Comparison of ENCODE assay signal across 8 cellular contexts in genomic region chr10:110007701-110008517, GRCh38. TPM values are rescaled to one million over a fixed set of nuclear protein-coding genes. Genes with fewer than 3 reads are reported as not detected.
A peak's percentile ranks its signal among the peaks of the same experiment; 100 is the strongest.
DNase-seq lines count a peak whose midpoint lies in the region; ATAC-seq and TF ChIP-seq lines count a peak whose summit lies in the region.

TSS of gene ADD3 (plus strand) at chr10:110007984. CDS start at chr10:110100654, 92,670 bp downstream.

- no peaks in the 10 kb centered on the region for H3K36me3 Mint-ChIP-seq in neural crest cell (ENCODE audit: low read depth)

- no peak for TF ChIP-seq EP300 in stomach (IDR thresholded peaks at IDR 0.05)

- no peaks in the 10 kb centered on the region for H3K9me3 Mint-ChIP-seq in neural crest cell

- peak; percentile 57 for ATAC-seq in GM21786 (IDR thresholded peaks at IDR 0.05; ENCODE audit: unreplicated experiment)

- peak within 1 kb of the TSS; percentile 70 for H3K27ac Mint-ChIP-seq in neural crest cell (ENCODE audit: unreplicated experiment)

- H3K27me3 ChIP-seq in stomach, result no peaks in the 10 kb centered on the region

- H3K4me1 Mint-ChIP-seq in neural crest cell, result peaks cover 49% of the 10 kb centered on the region

- peaks cover 49 to 83% (median 68%) of the 10 kb centered on the region in 4 donors for H3K4me1 ChIP-seq in stomach

- H3K36me3 ChIP-seq in KOPT-K1 (ENCODE audit: insufficient read depth, low read length), result no peaks in the 10 kb centered on the region
- no peaks in the 10 kb centered on the region for H3K36me3 ChIP-seq in stomach

- no peak for TF ChIP-seq CTCF in neural crest cell (conservative IDR thresholded peaks at IDR 0.05)
- no peak for TF ChIP-seq CTCF in stomach (IDR thresholded peaks at IDR 0.05)

- H3K4me3 ChIP-seq in stomach, result peak within 1 kb of the TSS; percentile 85 to 97 (median 94)

- intact Hi-C loops in stomach (cut with DNase I; ENCODE audit: low total_unique reads), result no loop called here

- peak in 1 of 4 donors; percentile 44 for TF ChIP-seq POLR2A in stomach (IDR thresholded peaks at IDR 0.05)

- no peaks in the 10 kb centered on the region for H3K27me3 Mint-ChIP-seq in neural crest cell (ENCODE audit: low read depth)

- 0 to 1% (median 1%) methylated on average over 33 to 83 of the region's 83 CpGs for WGBS in stomach, 5 donors

- H3K27ac ChIP-seq in KOPT-K1 (ENCODE audit: low read depth, low read length, poor library complexity, severe bottlenecking), result peak within 1 kb of the TSS; percentile 91
- peak within 1 kb of the TSS; percentile 91 to 98 (median 95) for H3K27ac ChIP-seq in stomach

- H3K4me3 Mint-ChIP-seq in neural crest cell, result no peak within 1 kb of the TSS

- DNase-seq in Daoy (ENCODE audit: low read depth) (peak; percentile 93), SHP77 (lab: John Stamatoyannopoulos, UW) (peak; percentile 77 to 84), activated gamma-delta T cell (lab: John Stamatoyannopoulos, UW) (peak; percentile 92), fibroblast of the conjunctiva (ENCODE audit: low read depth) (peak; percentile 95), neural crest cell (ENCODE audit: low read depth, low spot score) (peak; percentile 97), stomach (peak; percentile 93)

- H3K9me3 ChIP-seq in KOPT-K1 (ENCODE audit: insufficient read depth, low read length, poor library complexity, severe bottlenecking), result no peaks in the 10 kb centered on the region
- H3K9me3 ChIP-seq in stomach, result no peaks in the 10 kb centered on the region

RNA-seq across cellular contexts. Expression of gene ADD3, which starts in this region (rescaled TPM):
- total RNA-seq in Daoy (2014; rRNA removed; shearing (Covaris generic)), result 24.1 and 26.5 TPM in 2 replicates
- 50.2 and 56.6 TPM in 2 replicates for total RNA-seq in neural crest cell
- 100 to 1,000 TPM in 3 of 5 donors, 10 to 100 TPM in 2; 66.0 to 600 (median 222) TPM for total RNA-seq in stomach
- polyA plus RNA-seq in stomach, result 10 to 100 TPM; 22.9 to 64.9 (median 36.4) TPM

Comparison
In these comparisons a context has a peak if more than half of its experiments do, and no peak if none do; other contexts are left out.
1. Peak in every context shown above with its lines: DNase-seq, ATAC-seq, H3K4me3 ChIP-seq and H3K27ac ChIP-seq.